Comparison of ENCODE assay signal across 18 cellular contexts in the genomic region with DNA sequence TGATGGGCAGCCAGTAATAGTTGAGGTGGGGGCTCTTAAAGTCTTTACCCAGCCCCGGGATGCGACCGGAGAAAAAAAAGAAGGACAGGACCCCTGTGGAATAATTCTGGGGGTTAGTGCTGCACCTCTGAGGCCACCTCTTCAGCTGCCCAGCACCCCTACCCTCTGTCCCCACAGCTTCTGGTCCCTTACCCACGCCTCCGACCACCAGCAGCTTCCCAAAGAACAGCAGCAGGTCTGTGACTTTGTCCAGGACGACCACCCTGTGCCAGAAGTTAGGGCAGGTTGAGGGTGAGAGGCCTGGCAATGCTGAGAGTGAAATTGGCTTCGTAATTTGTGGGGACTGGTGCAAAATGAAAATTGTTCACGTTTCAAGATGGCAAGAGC. TPM values are rescaled to one million over a fixed set of nuclear protein-coding genes. Genes with fewer than 3 reads are reported as not detected.
DNase-seq lines count a peak whose midpoint lies in the region; ATAC-seq and TF ChIP-seq lines count a peak whose summit lies in the region.
"Had no signal": no experiment of that assay in that cellular context is flagged by ENCODE, and none has a peak within 500 bp of the region (broad histone marks: within the 10 kb centered on the region; RNA-seq: fewer than 3 reads in every experiment).

No MANE protein-coding gene starts in this region.

- POLR2A ChIA-PET in activated CD4-positive, alpha-beta T cell treated with anti-CD3 and anti-CD28 coated beads, Interleukin-2, amount 10 ng/mL, durations not matched to agents 7 days and 5 days (lab: Charles Lee): no interaction called here
- POLR2A ChIA-PET in OCI-LY7 (lab: Charles Lee): no interaction called here

- no peaks in the 10 kb centered on the region for H3K27me3 ChIP-seq in osteoblast (ENCODE audit: insufficient read depth, low read length)
- H3K27me3 ChIP-seq in body of pancreas: no peaks in the 10 kb centered on the region
- H3K27me3 ChIP-seq: vagina had no signal

- H3K79me2 ChIP-seq in OCI-LY7 (ENCODE audit: insufficient read depth, low read depth, low read length) (no peaks in the 10 kb centered on the region), osteoblast (ENCODE audit: insufficient read depth, low read length) (peaks cover 28% of the 10 kb centered on the region)

- CTCF ChIA-PET in activated CD4-positive, alpha-beta T cell treated with anti-CD3 and anti-CD28 coated beads, Interleukin-2, amount 10 ng/mL, durations not matched to agents 7 days and 5 days (lab: Charles Lee): interaction anchor here (0.9 to 2.0 kb wide), 3 partner anchors 15 to 29 kb away, joined by 3 to 7 read pairs (median 3); no protein-coding TSS in a partner anchor
- CTCF ChIA-PET in OCI-LY7 (lab: Charles Lee; ENCODE audit: unreplicated experiment): no interaction called here

- no peak overlapping the region for H3K27ac Mint-ChIP-seq in activated CD4-positive, alpha-beta T cell treated with anti-CD3 and anti-CD28 coated beads, Interleukin-2, amount 10 ng/mL, durations not matched to agents 7 days and 5 days
- peak overlapping the region; percentile 87 for H3K27ac Mint-ChIP-seq in dendritic cell treated with granulocyte-macrophage colony-stimulating factor and Interleukin-4, amounts not matched to agents 40 ng/mL and 50 ng/mL, for 4 days
- H3K27ac Mint-ChIP-seq: activated naive CD4-positive, alpha-beta T cell treated with anti-CD3 and anti-CD28 coated beads for 36 hours had no signal

- H3K36me3 ChIP-seq in OCI-LY7 (ENCODE audit: insufficient read depth, low read length): no peaks in the 10 kb centered on the region
- H3K36me3 ChIP-seq in osteoblast (ENCODE audit: insufficient read depth, low read length): peaks cover 13% of the 10 kb centered on the region
- peaks cover 3% of the 10 kb centered on the region in 2 donors for H3K36me3 ChIP-seq in body of pancreas (replicated peaks in 1 of 2; ENCODE audit: insufficient read depth in 1 of 2, low read depth in 2 of 2)

- H3K9me2 ChIP-seq in OCI-LY7 (ENCODE audit: insufficient read depth, low read length): no peaks in the 10 kb centered on the region

- H3K4me3 ChIP-seq in OCI-LY7 (ENCODE audit: low read depth, low read length, poor library complexity, severe bottlenecking) (peak overlapping the region; percentile 73), osteoblast (ENCODE audit: insufficient read depth, low read length) (no peak overlapping the region), lower leg skin (ENCODE audit: low read depth, poor library complexity, severe bottlenecking) (no peak overlapping the region), body of pancreas (no peak overlapping the region)

- intact Hi-C loops in OCI-LY7 (cut with micrococcal nuclease; ENCODE audit: unreplicated experiment) (no loop called here), lower leg skin (cut with DNase I; ENCODE audit: low total_unique reads) (no loop called here), body of pancreas (cut with DNase I) (no loop called here)
- intact Hi-C loops in dendritic cell treated with granulocyte-macrophage colony-stimulating factor and Interleukin-4, amounts not matched to agents 40 ng/mL and 50 ng/mL, for 4 days (cut with micrococcal nuclease): no loop called here

- H3K4me1 ChIP-seq in OCI-LY7 (ENCODE audit: insufficient read depth, low read length, poor library complexity, severe bottlenecking) (peaks cover 20% of the 10 kb centered on the region), osteoblast (ENCODE audit: insufficient read depth, low read length) (peaks cover 14% of the 10 kb centered on the region), body of pancreas (peaks cover 19% of the 10 kb centered on the region)

- H3K36me3 Mint-ChIP-seq in activated CD4-positive, alpha-beta T cell treated with anti-CD3 and anti-CD28 coated beads, Interleukin-2, amount 10 ng/mL, durations not matched to agents 7 days and 5 days (ENCODE audit: low read depth): no peaks in the 10 kb centered on the region
- peaks cover 37% of the 10 kb centered on the region for H3K36me3 Mint-ChIP-seq in dendritic cell treated with granulocyte-macrophage colony-stimulating factor and Interleukin-4, amounts not matched to agents 40 ng/mL and 50 ng/mL, for 4 days (ENCODE audit: low read depth)

- H3K9me3 Mint-ChIP-seq in activated CD4-positive, alpha-beta T cell treated with anti-CD3 and anti-CD28 coated beads, Interleukin-2, amount 10 ng/mL, durations not matched to agents 7 days and 5 days: no peaks in the 10 kb centered on the region
- H3K9me3 Mint-ChIP-seq in dendritic cell treated with granulocyte-macrophage colony-stimulating factor and Interleukin-4, amounts not matched to agents 40 ng/mL and 50 ng/mL, for 4 days: no peaks in the 10 kb centered on the region
- H3K9me3 Mint-ChIP-seq: activated naive CD4-positive, alpha-beta T cell treated with anti-CD3 and anti-CD28 coated beads for 36 hours had no signal

- no peaks in the 10 kb centered on the region for H3K27me3 Mint-ChIP-seq in activated CD4-positive, alpha-beta T cell treated with anti-CD3 and anti-CD28 coated beads, Interleukin-2, amount 10 ng/mL, durations not matched to agents 7 days and 5 days
- peaks cover 9% of the 10 kb centered on the region for H3K27me3 Mint-ChIP-seq in dendritic cell treated with granulocyte-macrophage colony-stimulating factor and Interleukin-4, amounts not matched to agents 40 ng/mL and 50 ng/mL, for 4 days

- H3K9me3 ChIP-seq in OCI-LY7 (ENCODE audit: low read length) (no peaks in the 10 kb centered on the region), osteoblast (ENCODE audit: low read depth, low read length) (no peaks in the 10 kb centered on the region), body of pancreas (no peaks in the 10 kb centered on the region)
- H3K9me3 ChIP-seq: lower lobe of right lung, vagina had no signal

- H3K4me1 Mint-ChIP-seq in activated CD4-positive, alpha-beta T cell treated with anti-CD3 and anti-CD28 coated beads, Interleukin-2, amount 10 ng/mL, durations not matched to agents 7 days and 5 days: peaks cover 27% of the 10 kb centered on the region
- peaks cover 32% of the 10 kb centered on the region for H3K4me1 Mint-ChIP-seq in dendritic cell treated with granulocyte-macrophage colony-stimulating factor and Interleukin-4, amounts not matched to agents 40 ng/mL and 50 ng/mL, for 4 days (ENCODE audit: low read depth)

- no peak for DNase-seq in activated CD4-positive, alpha-beta T cell treated with anti-CD3 and anti-CD28 coated beads, Interleukin-2, amount 10 ng/mL, durations not matched to agents 7 days and 5 days
- DNase-seq in activated CD4-positive, alpha-beta T cell treated with anti-CD3 and anti-CD28 coated beads for 48 hours: no peak
- DNase-seq in OCI-LY7 (ENCODE audit: low spot score) (no peak), osteoblast (ENCODE audit: insufficient read length, low spot score, missing footprints) (peak; percentile 42), NCI-H748 (lab: John Stamatoyannopoulos, UW; ENCODE audit: unreplicated experiment) (no peak), lower leg skin (ENCODE audit: low spot score in 2 of 2) (no peak), body of pancreas (no peak)
- DNase-seq: activated CD4-positive, alpha-beta T cell treated with anti-CD3 and anti-CD28 coated beads, Interleukin-2, amount 50 U/mL, for 4 hours; activated naive CD4-positive, alpha-beta T cell treated with anti-CD3 and anti-CD28 coated beads for 36 hours; activated T-cell treated with anti-CD3 and anti-CD28 coated beads, Interleukin-2, amount 50 U/mL, for 1 hour; Karpas-422; lower lobe of right lung; NCI-H1048; NCI-H1930; NCI-H345; stimulated activated CD4-positive, alpha-beta T cell treated with anti-CD3 and anti-CD28 coated beads, Interleukin-4, amount 100 ng/mL, for 1 hour had no signal

- TF ChIP-seq CTCF in OCI-LY7 (conservative IDR thresholded peaks at IDR 0.05; ENCODE audit: low read length): no peak
- TF ChIP-seq CTCF in osteoblast (IDR thresholded peaks at IDR 0.05; ENCODE audit: extremely low read depth, low read depth, low read length): no peak
- TF ChIP-seq CTCF in lower leg skin (IDR thresholded peaks at IDR 0.05): no peak
- no peak for TF ChIP-seq CTCF in body of pancreas (IDR thresholded peaks at IDR 0.05)

- H3K4me3 Mint-ChIP-seq in activated CD4-positive, alpha-beta T cell treated with anti-CD3 and anti-CD28 coated beads, Interleukin-2, amount 10 ng/mL, durations not matched to agents 7 days and 5 days: peak overlapping the region; percentile 85
- H3K4me3 Mint-ChIP-seq in dendritic cell treated with granulocyte-macrophage colony-stimulating factor and Interleukin-4, amounts not matched to agents 40 ng/mL and 50 ng/mL, for 4 days: no peak overlapping the region

- H3K27ac ChIP-seq in OCI-LY7 (ENCODE audit: low read depth, low read length, poor library complexity, severe bottlenecking): no peak overlapping the region
- H3K27ac ChIP-seq in osteoblast (ENCODE audit: low read depth, low read length): no peak overlapping the region
- no peak overlapping the region for H3K27ac ChIP-seq in body of pancreas

- H4K20me1 ChIP-seq in OCI-LY7 (ENCODE audit: insufficient read depth, low read length): no peaks in the 10 kb centered on the region
- no peaks in the 10 kb centered on the region for H4K20me1 ChIP-seq in osteoblast (ENCODE audit: insufficient read depth, low read length)

- no peak for ATAC-seq in body of pancreas
- ATAC-seq: lower lobe of right lung had no signal

- H3K4me2 ChIP-seq in OCI-LY7 (ENCODE audit: low read length) (peak overlapping the region; percentile 74), osteoblast (ENCODE audit: insufficient read depth, low read length) (no peak overlapping the region)

- BruUV-seq in OCI-LY7 (replicated peaks; lab: Mats Ljungman, UMichigan): no TSS peak

- no peak for TF ChIP-seq POLR2A in lower leg skin (IDR thresholded peaks at IDR 0.05)
- TF ChIP-seq POLR2A in body of pancreas (IDR thresholded peaks at IDR 0.05): no peak

- no peak overlapping the region for H2AFZ ChIP-seq in OCI-LY7 (ENCODE audit: low read length)
- H2AFZ ChIP-seq in osteoblast (ENCODE audit: low read length): peak overlapping the region; percentile 41

- 84 to 90% methylated on average over 8 of the region's 8 CpGs for WGBS in lower leg skin, 2 donors
- 78 to 80% methylated on average over 8 of the region's 8 CpGs for WGBS in body of pancreas, 2 donors

RNA-seq across cellular contexts. Expression of a gene that starts 2.2 kb away (rescaled TPM):
- total RNA-seq in activated CD4-positive, alpha-beta T cell treated with anti-CD3 and anti-CD28 coated beads, Interleukin-2, amount 10 ng/mL, durations not matched to agents 7 days and 5 days: 10 to 100 TPM; 16.7 to 17.0 TPM
- total RNA-seq in OCI-LY7 (2014; rRNA removed; shearing (Covaris generic)): 5.5 and 7.0 TPM in 2 replicates
- total RNA-seq in OCI-LY7 (2022) (10.6 and 13.4 TPM in 2 replicates), osteoblast (114 and 117 TPM in 2 replicates), lower leg skin (10 to 100 TPM; 29.1 to 47.6 (median 39.6) TPM), body of pancreas (10 to 100 TPM; 29.3 to 30.6 TPM)

RNA-seq across cellular contexts. Expression of a gene that starts 14.0 kb away (rescaled TPM):
- total RNA-seq in activated CD4-positive, alpha-beta T cell treated with anti-CD3 and anti-CD28 coated beads, Interleukin-2, amount 10 ng/mL, durations not matched to agents 7 days and 5 days: under 1 TPM in 1 of 2 experiments, not detected in 1; 0.15 TPM
- not detected in 2 replicates for total RNA-seq in OCI-LY7 (2014; rRNA removed; shearing (Covaris generic))
- total RNA-seq in OCI-LY7 (2022): not detected in 2 replicates
- not detected in 2 replicates for total RNA-seq in osteoblast
- total RNA-seq in lower leg skin: 1 to 10 TPM; 1.6 to 5.2 (median 3.2) TPM
- 10 to 100 TPM in 1 of 2 donors, 1 to 10 TPM in 1; 7.3 to 19.2 TPM for total RNA-seq in body of pancreas

RNA-seq across cellular contexts. Expression of a gene that starts 32.7 kb away (rescaled TPM):
- 10 to 100 TPM; 70.4 to 71.6 TPM for total RNA-seq in activated CD4-positive, alpha-beta T cell treated with anti-CD3 and anti-CD28 coated beads, Interleukin-2, amount 10 ng/mL, durations not matched to agents 7 days and 5 days
- total RNA-seq in OCI-LY7 (2014; rRNA removed; shearing (Covaris generic)): 49.5 and 55.1 TPM in 2 replicates
- total RNA-seq in OCI-LY7 (2022) (70.4 and 76.8 TPM in 2 replicates), osteoblast (40.1 and 40.9 TPM in 2 replicates), lower leg skin (10 to 100 TPM; 25.5 to 39.3 (median 33.6) TPM), body of pancreas (10 to 100 TPM; 35.8 to 87.7 TPM)

RNA-seq across cellular contexts. Expression of a gene that starts 37.1 kb away (rescaled TPM):
- 1 to 10 TPM; 1.3 to 1.8 TPM for total RNA-seq in activated CD4-positive, alpha-beta T cell treated with anti-CD3 and anti-CD28 coated beads, Interleukin-2, amount 10 ng/mL, durations not matched to agents 7 days and 5 days
- 12.8 and 17.6 TPM in 2 replicates for total RNA-seq in OCI-LY7 (2014; rRNA removed; shearing (Covaris generic))
- total RNA-seq in OCI-LY7 (2022): 20.2 and 21.0 TPM in 2 replicates
- total RNA-seq in osteoblast: 2.1 and 3.6 TPM in 2 replicates
- 1 to 10 TPM in 1 of 4 donors, under 1 TPM in 3; 0.25 to 1.6 (median 0.77) TPM for total RNA-seq in lower leg skin
- 1 to 10 TPM in 1 of 2 donors, not detected in 1; 2.1 TPM for total RNA-seq in body of pancreas

RNA-seq across cellular contexts. Expression of a gene that starts 37.3 kb away (rescaled TPM):
- 10 to 100 TPM; 44.0 to 47.2 TPM for total RNA-seq in activated CD4-positive, alpha-beta T cell treated with anti-CD3 and anti-CD28 coated beads, Interleukin-2, amount 10 ng/mL, durations not matched to agents 7 days and 5 days
- total RNA-seq in OCI-LY7 (2014; rRNA removed; shearing (Covaris generic)): 160 and 177 TPM in 2 replicates
- total RNA-seq in OCI-LY7 (2022): 40.1 and 60.9 TPM in 2 replicates
- 45.7 and 59.7 TPM in 2 replicates for total RNA-seq in osteoblast
- total RNA-seq in lower leg skin: 100 to 1,000 TPM; 378 to 549 (median 420) TPM
- 100 to 1,000 TPM in 1 of 2 donors, 10 to 100 TPM in 1; 87.0 to 131 TPM for total RNA-seq in body of pancreas
